10 cellular contexts compared by ENCODE assay signal in genomic region chr5:132476853-132477729, GRCh38. TPM values are rescaled to one million over a fixed set of nuclear protein-coding genes. Genes with fewer than 3 reads are reported as not detected.
DNase-seq lines count a peak whose midpoint lies in the region; ATAC-seq and TF ChIP-seq lines count a peak whose summit lies in the region.
"Had no signal": no experiment of that assay in that cellular context is flagged by ENCODE, and none has a peak within 500 bp of the region (broad histone marks: within the 10 kb centered on the region; RNA-seq: fewer than 3 reads in every experiment).

No MANE protein-coding gene starts in this region.

- H3K4me3 ChIP-seq in RWPE2 (ENCODE audit: severe bottlenecking) = no peak overlapping the region

- no peaks in the 10 kb centered on the region for H3K27me3 ChIP-seq in RWPE2 (ENCODE audit: insufficient read depth, poor library complexity, severe bottlenecking)

- DNase-seq in activated CD4-positive, CD25-positive, alpha-beta regulatory T cell treated with anti-CD3 and anti-CD28 coated beads, Interleukin-2, amount 50 U/mL, for 72 hours = peak; percentile 28
- DNase-seq in RWPE2 (ENCODE audit: low spot score) (peak; percentile 66), NCI-H446 (lab: John Stamatoyannopoulos, UW) (no peak)
- peak in 1 of 3 experiments; percentile 20 for DNase-seq in effector memory CD8-positive, alpha-beta T cell
- no peak for DNase-seq in stimulated activated effector memory CD8-positive, alpha-beta T cell treated with anti-CD3 and anti-CD28 coated beads, Interleukin-12 subunit alpha, Interleukin-12 subunit beta, amount 100 ng/mL, for 72 hours (ENCODE audit: low spot score in 2 of 2)
- DNase-seq: NCI-H1694 had no signal

- H3K27ac Mint-ChIP-seq in effector memory CD8-positive, alpha-beta T cell = peak overlapping the region; percentile 97 to 99
- peak overlapping the region; percentile 92 for H3K27ac Mint-ChIP-seq in stimulated activated effector memory CD8-positive, alpha-beta T cell treated with anti-CD3 and anti-CD28 coated beads, Interleukin-12 subunit alpha, Interleukin-12 subunit beta, amount 100 ng/mL, for 72 hours

- H3K4me1 Mint-ChIP-seq in effector memory CD8-positive, alpha-beta T cell (ENCODE audit: low read depth in 2 of 2) = peaks cover 82 to 83% of the 10 kb centered on the region in 2 donors
- peaks cover 90% of the 10 kb centered on the region for H3K4me1 Mint-ChIP-seq in stimulated activated effector memory CD8-positive, alpha-beta T cell treated with anti-CD3 and anti-CD28 coated beads, Interleukin-12 subunit alpha, Interleukin-12 subunit beta, amount 100 ng/mL, for 72 hours

- H3K36me3 Mint-ChIP-seq in effector memory CD8-positive, alpha-beta T cell (ENCODE audit: insufficient read depth) = peaks cover 100% of the 10 kb centered on the region
- H3K36me3 Mint-ChIP-seq in stimulated activated effector memory CD8-positive, alpha-beta T cell treated with anti-CD3 and anti-CD28 coated beads, Interleukin-12 subunit alpha, Interleukin-12 subunit beta, amount 100 ng/mL, for 72 hours = peaks cover 93% of the 10 kb centered on the region

- 0 out of 2 replicates have a peak, but pooled peaks cover 3% of the 10 kb centered on the region for H3K36me3 ChIP-seq in RWPE2 (ENCODE audit: low read depth)

- H3K9me3 ChIP-seq in RWPE2 (ENCODE audit: severe bottlenecking) = no peaks in the 10 kb centered on the region

- TF ChIP-seq CTCF in RWPE2 (IDR thresholded peaks at IDR 0.05; ENCODE audit: poor library complexity, severe bottlenecking) = no peak

- no peak overlapping the region for H3K27ac ChIP-seq in RWPE2 (ENCODE audit: poor library complexity, severe bottlenecking)
- H3K27ac ChIP-seq: epithelial cell of prostate had no signal

- H3K27me3 Mint-ChIP-seq in effector memory CD8-positive, alpha-beta T cell = no peaks in the 10 kb centered on the region

- H3K4me1 ChIP-seq in RWPE2 (ENCODE audit: insufficient read depth, poor library complexity, severe bottlenecking) = no peaks in the 10 kb centered on the region

- ATAC-seq in activated CD4-positive, CD25-positive, alpha-beta regulatory T cell treated with anti-CD3 and anti-CD28 coated beads, Interleukin-2, amount 50 U/mL, for 24 hours = no peak
- peak; percentile 11; the same call in 2 of the 3 replicates for ATAC-seq in RWPE2 (ENCODE audit: low read depth)
- ATAC-seq in effector memory CD8-positive, alpha-beta T cell (replicated peaks) = no peak
- ATAC-seq in stimulated activated effector memory CD8-positive, alpha-beta T cell treated with anti-CD3 and anti-CD28 coated beads, Interleukin-12 subunit alpha, Interleukin-12 subunit beta, amount 100 ng/mL, for 72 hours = no peak
- no peak for ATAC-seq in GM21423 (IDR thresholded peaks at IDR 0.05; ENCODE audit: unreplicated experiment)
- no peak for ATAC-seq in esophagus mucosa

- no peaks in the 10 kb centered on the region for H3K9me3 Mint-ChIP-seq in effector memory CD8-positive, alpha-beta T cell
- no peaks in the 10 kb centered on the region for H3K9me3 Mint-ChIP-seq in stimulated activated effector memory CD8-positive, alpha-beta T cell treated with anti-CD3 and anti-CD28 coated beads, Interleukin-12 subunit alpha, Interleukin-12 subunit beta, amount 100 ng/mL, for 72 hours

- peak overlapping the region; percentile 68 to 77 for H3K4me3 Mint-ChIP-seq in effector memory CD8-positive, alpha-beta T cell
- H3K4me3 Mint-ChIP-seq in stimulated activated effector memory CD8-positive, alpha-beta T cell treated with anti-CD3 and anti-CD28 coated beads, Interleukin-12 subunit alpha, Interleukin-12 subunit beta, amount 100 ng/mL, for 72 hours = no peak overlapping the region

RNA-seq across cellular contexts. Expression of gene IRF1, which starts 13.5 kb away (rescaled TPM):
- total RNA-seq in esophagus mucosa = 9.1 TPM

Comparison
In these comparisons a context has a peak if more than half of its experiments do, and no peak if none do; other contexts are left out.
1. DNase-seq: peak in activated CD4-positive, CD25-positive, alpha-beta regulatory T cell treated with anti-CD3 and anti-CD28 coated beads, Interleukin-2, amount 50 U/mL, for 72 hours (single experiment) and RWPE2 (single experiment); none in stimulated activated effector memory CD8-positive, alpha-beta T cell treated with anti-CD3 and anti-CD28 coated beads, Interleukin-12 subunit alpha, Interleukin-12 subunit beta, amount 100 ng/mL, for 72 hours (0 of 2) and NCI-H446 (0 of 2).